Comparison of ENCODE assay signal across 8 cellular contexts in the genomic region with DNA sequence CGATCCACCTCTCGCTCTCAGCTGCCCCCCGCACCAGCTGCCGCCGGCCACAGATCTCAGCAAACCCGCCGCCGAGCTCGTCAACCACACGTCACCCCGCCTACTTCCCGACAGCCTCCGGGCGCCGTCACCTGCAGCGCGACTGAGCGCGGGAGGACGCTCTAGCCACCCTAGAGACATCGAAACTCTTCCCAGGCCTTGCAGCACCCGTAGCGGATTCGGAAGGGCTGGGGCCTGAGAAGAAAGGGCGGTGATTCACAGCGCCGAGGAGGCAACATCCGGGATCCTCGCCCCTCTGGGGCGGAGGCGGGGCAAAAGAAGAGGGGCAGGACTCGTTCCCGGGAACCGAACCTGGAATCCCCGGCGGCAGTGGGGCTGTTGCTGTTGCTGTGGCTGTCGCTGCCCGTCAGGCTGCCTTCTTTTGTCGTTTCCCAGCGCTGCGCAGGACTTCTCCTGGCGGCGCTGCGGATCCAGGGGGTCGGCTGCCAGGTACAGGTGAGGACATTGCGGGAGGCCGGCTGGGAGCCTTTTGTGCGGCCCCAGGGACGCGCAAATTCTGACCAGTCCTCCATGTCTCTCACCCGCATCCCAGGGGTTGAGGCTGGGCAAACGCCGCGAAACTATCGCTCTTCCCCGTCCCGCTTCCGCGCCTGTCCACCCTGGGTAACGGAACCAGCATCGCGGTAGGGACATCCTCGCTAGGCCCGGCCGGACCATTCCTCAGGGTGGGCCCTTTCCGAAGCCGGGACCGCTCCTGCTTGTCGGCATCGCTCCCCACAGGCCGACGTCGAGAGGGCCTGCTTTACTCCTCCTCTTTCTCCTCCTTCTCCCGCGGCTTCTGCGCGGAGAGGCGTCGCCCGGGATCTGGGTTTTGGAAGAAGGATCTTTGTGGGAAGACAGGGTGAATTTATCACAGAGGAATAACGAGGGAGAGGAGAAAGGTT. TPM values are rescaled to one million over a fixed set of nuclear protein-coding genes. Genes with fewer than 3 reads are reported as not detected.
DNase-seq lines count a peak whose midpoint lies in the region; ATAC-seq and TF ChIP-seq lines count a peak whose summit lies in the region.

A gene (plus strand): TSS at position 331 of the 944 bp plus-strand sequence. CDS start 9,443 bp downstream, outside the sequence.
A gene with protein sequence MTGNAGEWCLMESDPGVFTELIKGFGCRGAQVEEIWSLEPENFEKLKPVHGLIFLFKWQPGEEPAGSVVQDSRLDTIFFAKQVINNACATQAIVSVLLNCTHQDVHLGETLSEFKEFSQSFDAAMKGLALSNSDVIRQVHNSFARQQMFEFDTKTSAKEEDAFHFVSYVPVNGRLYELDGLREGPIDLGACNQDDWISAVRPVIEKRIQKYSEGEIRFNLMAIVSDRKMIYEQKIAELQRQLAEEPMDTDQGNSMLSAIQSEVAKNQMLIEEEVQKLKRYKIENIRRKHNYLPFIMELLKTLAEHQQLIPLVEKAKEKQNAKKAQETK (minus strand): TSS at position 79 of the 944 bp plus-strand sequence. CDS start 100 bp downstream, outside the sequence.

- H3K27ac ChIP-seq in ascending aorta (peak within 1 kb of the TSS; percentile 96), right cardiac atrium (ENCODE audit: low read length) (peak within 1 kb of the TSS; percentile 96), vagina (peak within 1 kb of the TSS; percentile 94)

- intact Hi-C loops in ascending aorta (cut with DNase I), result loop anchor here (1.0 to 5.0 kb wide), 4 partner anchors 46 to 582 kb away; a partner anchor contains a TSS
- intact Hi-C loops in right cardiac atrium (cut with DNase I), result no loop called here
- intact Hi-C loops in vagina (cut with DNase I), result loop anchor here (2.0 to 5.0 kb wide), 2 partner anchors 43 to 63 kb away; a partner anchor contains a TSS

- H3K36me3 ChIP-seq in ascending aorta, result no peaks in the 10 kb centered on the region
- no peaks in the 10 kb centered on the region for H3K36me3 ChIP-seq in vagina

- TF ChIP-seq CTCF in ascending aorta (IDR thresholded peaks at IDR 0.05) (no peak), vagina (IDR thresholded peaks at IDR 0.05) (peak in 1 of 3 experiments; percentile 5)

- peaks cover 45% of the 10 kb centered on the region for H3K4me1 Mint-ChIP-seq in T-helper 2 cell treated with Interferon-gamma antibody and Interleukin-4, amounts not matched to agents 5 μg/mL and 100 μg/mL, for 36 hours (ENCODE audit: low read depth)

- no peaks in the 10 kb centered on the region for H3K27me3 Mint-ChIP-seq in T-helper 2 cell treated with Interferon-gamma antibody and Interleukin-4, amounts not matched to agents 5 μg/mL and 100 μg/mL, for 36 hours (ENCODE audit: low read depth)

- H3K4me1 ChIP-seq in ascending aorta (peaks cover 3 to 26% of the 10 kb centered on the region in 2 donors), right cardiac atrium (ENCODE audit: control insufficient read depth, insufficient read depth, low read length) (peaks cover 4% of the 10 kb centered on the region), vagina (peaks cover 53% of the 10 kb centered on the region)

- peak; percentile 92 for ATAC-seq in GM18502 (IDR thresholded peaks at IDR 0.05; ENCODE audit: poor library complexity, unreplicated experiment)
- ATAC-seq in HG02970 (IDR thresholded peaks at IDR 0.05; ENCODE audit: low FRiP score, unreplicated experiment), result peak; percentile 97
- ATAC-seq in right cardiac atrium, result peak; percentile 98 to 99

- no peaks in the 10 kb centered on the region for H3K27me3 ChIP-seq in ascending aorta
- H3K27me3 ChIP-seq in right cardiac atrium (ENCODE audit: control insufficient read depth, insufficient read depth), result no peaks in the 10 kb centered on the region
- no peaks in the 10 kb centered on the region for H3K27me3 ChIP-seq in vagina

- under 1% methylated on average over 81 of the region's 81 CpGs for WGBS in right cardiac atrium

- peak; percentile 94 for DNase-seq in NCI-H1930 (lab: John Stamatoyannopoulos, UW)
- peak; percentile 97 for DNase-seq in T-helper 2 cell treated with Interferon-gamma antibody and Interleukin-4, amounts not matched to agents 5 μg/mL and 100 μg/mL, for 36 hours (ENCODE audit: low spot score)
- peak; percentile 95 to 98 for DNase-seq in ascending aorta (ENCODE audit: low spot score in 2 of 2)
- DNase-seq in right cardiac atrium, result peak; percentile 96 to 98 (median 97)
- peak; percentile 98 for DNase-seq in putamen (ENCODE audit: low spot score)
- DNase-seq in vagina (ENCODE audit: extremely low spot score in 2 of 2), result peak; percentile 97 to 98

- peak within 1 kb of the TSS; percentile 92 for H3K4me3 Mint-ChIP-seq in T-helper 2 cell treated with Interferon-gamma antibody and Interleukin-4, amounts not matched to agents 5 μg/mL and 100 μg/mL, for 36 hours

- H3K36me3 Mint-ChIP-seq in T-helper 2 cell treated with Interferon-gamma antibody and Interleukin-4, amounts not matched to agents 5 μg/mL and 100 μg/mL, for 36 hours (ENCODE audit: low read depth), result peaks cover 31% of the 10 kb centered on the region

- H3K9me3 ChIP-seq in ascending aorta, result no peaks in the 10 kb centered on the region
- H3K9me3 ChIP-seq in right cardiac atrium (ENCODE audit: control insufficient read depth, low read length), result no peaks in the 10 kb centered on the region
- H3K9me3 ChIP-seq in vagina, result no peaks in the 10 kb centered on the region

- H3K4me3 ChIP-seq in ascending aorta (peak within 1 kb of the TSS; percentile 77 to 83), right cardiac atrium (ENCODE audit: low read length) (peak within 1 kb of the TSS; percentile 79), vagina (peak within 1 kb of the TSS; percentile 73 to 90)

- peak in 1 of 2 donors; percentile 83 for TF ChIP-seq POLR2A in vagina (IDR thresholded peaks at IDR 0.05)

- H3K9me3 Mint-ChIP-seq in T-helper 2 cell treated with Interferon-gamma antibody and Interleukin-4, amounts not matched to agents 5 μg/mL and 100 μg/mL, for 36 hours, result no peaks in the 10 kb centered on the region

- peak within 1 kb of the TSS; percentile 99 for H3K27ac Mint-ChIP-seq in T-helper 2 cell treated with Interferon-gamma antibody and Interleukin-4, amounts not matched to agents 5 μg/mL and 100 μg/mL, for 36 hours

RNA-seq across cellular contexts. Expression of the first gene that starts in this region (rescaled TPM):
- total RNA-seq in ascending aorta (56.2 TPM), right cardiac atrium (10 to 100 TPM; 50.7 to 60.8 (median 58.0) TPM), vagina (79.8 TPM)
- polyA plus RNA-seq in right cardiac atrium, result 11.1 TPM

RNA-seq across cellular contexts. Expression of the second gene that starts in this region (rescaled TPM):
- total RNA-seq in ascending aorta (4.2 TPM), right cardiac atrium (10 to 100 TPM; 34.2 to 39.4 (median 36.7) TPM), vagina (17.4 TPM)
- 26.9 TPM for polyA plus RNA-seq in right cardiac atrium

Comparison
In these comparisons a context has a peak if more than half of its experiments do, and no peak if none do; other contexts are left out.
1. Peak in every context shown above with its lines: DNase-seq, ATAC-seq, H3K4me3 ChIP-seq and H3K27ac ChIP-seq.
2. intact Hi-C loops: an anchor here in ascending aorta (1.0 to 5.0 kb wide) and vagina (2.0 to 5.0 kb wide); none called in right cardiac atrium.